In the genomic region with DNA sequence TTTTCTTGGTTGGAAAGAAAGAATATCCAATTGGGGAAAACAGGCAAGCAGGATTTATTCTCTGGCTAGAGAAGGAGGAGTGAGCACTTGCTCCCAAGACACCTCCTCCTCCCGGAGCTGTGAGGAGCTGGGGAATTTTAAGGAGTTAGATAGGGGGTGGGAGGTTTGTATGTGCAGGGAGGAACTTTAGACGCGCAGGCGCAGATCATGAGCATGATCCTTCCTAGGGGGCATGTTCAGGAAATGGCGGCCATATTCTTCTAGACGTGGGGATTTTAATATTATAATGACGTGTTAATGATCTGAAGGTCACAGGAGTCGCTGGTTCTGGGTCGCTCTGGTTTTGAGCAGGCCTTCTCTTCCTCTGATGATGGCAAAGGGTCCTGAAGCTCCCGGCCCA, we compare ENCODE assay signal across 28 cellular contexts.
"Had no signal": no experiment of that assay in that cellular context is flagged by ENCODE, and none has a peak within 500 bp of the region (broad histone marks: within the 10 kb centered on the region; RNA-seq: fewer than 3 reads in every experiment).

No MANE protein-coding gene starts in this region.

- H3K27me3 ChIP-seq: colonic mucosa, dorsolateral prefrontal cortex, esophagus muscularis mucosa, esophagus squamous epithelium, gastrocnemius medialis, gastroesophageal sphincter, heart left ventricle, heart right ventricle had no signal

- H3K4me1 ChIP-seq: colonic mucosa, esophagus muscularis mucosa, esophagus squamous epithelium, foreskin keratinocyte, gastrocnemius medialis, gastroesophageal sphincter, heart left ventricle, heart right ventricle had no signal

- ATAC-seq: effector memory CD8-positive, alpha-beta T cell; esophagus mucosa; foreskin keratinocyte; gastrocnemius medialis; gastroesophageal sphincter; heart left ventricle; heart right ventricle had no signal

- FAIRE-seq: colon, endometrium, endothelial cell of umbilical vein, frontal cortex had no signal

- H3K9me3 Mint-ChIP-seq: dendritic cell treated with granulocyte-macrophage colony-stimulating factor and Interleukin-4, amounts not matched to agents 40 ng/mL and 50 ng/mL, for 4 days; effector memory CD8-positive, alpha-beta T cell; endodermal cell had no signal

- H3K4me3 Mint-ChIP-seq: dendritic cell treated with granulocyte-macrophage colony-stimulating factor and Interleukin-4, amounts not matched to agents 40 ng/mL and 50 ng/mL, for 4 days; effector memory CD8-positive, alpha-beta T cell; endodermal cell had no signal

- H3K36me3 ChIP-seq: colonic mucosa, esophagus muscularis mucosa, esophagus squamous epithelium, gastrocnemius medialis, gastroesophageal sphincter, heart left ventricle, heart right ventricle had no signal

- DNase-seq: colonic mucosa; cortex of kidney; dermis blood vessel endothelial cell; dorsolateral prefrontal cortex; effector CD4-positive, alpha-beta T cell; effector CD8-positive, alpha-beta T cell; effector memory CD4-positive, alpha-beta T cell; effector memory CD8-positive, alpha-beta T cell; endodermal cell; erythroblast; esophagus squamous epithelium; foreskin fibroblast; foreskin keratinocyte; foreskin melanocyte; gastrocnemius medialis; glutamatergic neuron; heart left ventricle; heart right ventricle had no signal

- H3K4me3 ChIP-seq: colonic mucosa, coronary artery, dorsolateral prefrontal cortex, esophagus muscularis mucosa, esophagus squamous epithelium, gastrocnemius medialis, gastroesophageal sphincter, heart left ventricle, heart right ventricle had no signal

- H3K4me1 Mint-ChIP-seq: endodermal cell had no signal

- H3K27me3 Mint-ChIP-seq: dendritic cell treated with granulocyte-macrophage colony-stimulating factor and Interleukin-4, amounts not matched to agents 40 ng/mL and 50 ng/mL, for 4 days; effector memory CD8-positive, alpha-beta T cell had no signal

- H3K27ac Mint-ChIP-seq: dendritic cell treated with granulocyte-macrophage colony-stimulating factor and Interleukin-4, amounts not matched to agents 40 ng/mL and 50 ng/mL, for 4 days; effector memory CD8-positive, alpha-beta T cell; endodermal cell had no signal

- H3K27ac ChIP-seq: colonic mucosa, coronary artery, dorsolateral prefrontal cortex, epithelial cell of prostate, esophagus muscularis mucosa, esophagus squamous epithelium, foreskin keratinocyte, gastrocnemius medialis, gastroesophageal sphincter, heart left ventricle, heart right ventricle had no signal

- H3K9me3 ChIP-seq: colonic mucosa had no signal
